ENCODE assay signal across 15 cellular contexts in the genomic region with DNA sequence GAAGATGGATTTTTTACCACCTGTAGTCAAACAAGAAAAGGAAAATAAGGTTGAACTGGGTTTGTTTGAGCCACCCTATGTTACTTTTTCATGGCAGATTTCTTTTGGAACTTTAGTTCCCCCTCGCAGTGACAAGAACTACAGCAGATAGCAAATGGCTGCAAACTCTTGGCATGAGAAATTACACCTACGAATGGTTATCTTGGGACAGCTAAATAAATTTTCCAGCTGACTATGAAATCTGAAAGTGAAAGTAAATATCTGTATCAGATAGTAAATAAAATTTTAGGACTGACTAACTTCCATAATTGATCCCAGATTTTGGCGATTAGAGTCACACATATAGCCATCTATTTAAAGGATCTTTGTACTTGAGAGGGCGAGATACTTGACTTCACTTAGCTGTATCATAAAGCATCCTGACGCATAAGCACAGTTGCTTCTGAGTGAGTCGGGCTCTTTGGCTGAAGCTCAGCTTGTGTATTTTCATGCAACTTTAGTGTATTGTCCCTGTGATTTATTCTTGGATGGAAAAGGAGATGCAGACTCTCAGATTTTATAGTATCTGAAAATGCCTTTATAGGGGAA.
A peak's percentile ranks its signal among the peaks of the same experiment; 100 is the strongest.
DNase-seq lines count a peak whose midpoint lies in the region; ATAC-seq and TF ChIP-seq lines count a peak whose summit lies in the region.
"Had no signal": no experiment of that assay in that cellular context is flagged by ENCODE, and none has a peak within 500 bp of the region (broad histone marks: within the 10 kb centered on the region; RNA-seq: fewer than 3 reads in every experiment).

No MANE protein-coding gene starts in this region.

- 0 out of 2 replicates have a peak overlapping the region, but pooled peaks have one; percentile 12 for H3K9ac ChIP-seq in GM23248
- H3K9ac ChIP-seq: parathyroid adenoma had no signal

- DNase-seq in GM23248: peak; percentile 74
- DNase-seq in right cardiac atrium: no peak
- DNase-seq in suprapubic skin (ENCODE audit: low spot score in 2 of 2): no peak
- no peak for DNase-seq in chondrocyte (ENCODE audit: low spot score)
- no peak for DNase-seq in activated naive CD4-positive, alpha-beta T cell treated with anti-CD3 and anti-CD28 coated beads, Interleukin-2, amount 10 ng/mL, durations not matched to agents 7 days and 5 days
- DNase-seq: activated gamma-delta T cell treated with Interleukin-2 at 50 U/mL for 16 hours; colonic mucosa; DMS 273 treated with DMSO at 0.1 percent for 48 hours; NCI-H1436 treated with DMSO at 0.1 percent for 48 hours; stimulated activated CD4-positive, alpha-beta T cell treated with anti-CD3 and anti-CD28 coated beads, Interleukin-2, amount 100 ng/mL, for 48 hours; stimulated activated naive CD4-positive, alpha-beta T cell had no signal

- H3K27ac ChIP-seq in GM23248 (no peak overlapping the region), right cardiac atrium (ENCODE audit: low read length) (no peak overlapping the region), suprapubic skin (no peak overlapping the region)
- H3K27ac ChIP-seq: colonic mucosa, parathyroid adenoma had no signal

- intact Hi-C loops in right cardiac atrium (cut with DNase I): no loop called here

- H3K9me2 ChIP-seq in GM23248 (ENCODE audit: insufficient read depth): no peaks in the 10 kb centered on the region

- H3K4me2 ChIP-seq in GM23248 (ENCODE audit: unreplicated experiment): peak overlapping the region; percentile 57

- peaks cover 16% of the 10 kb centered on the region for H3K9me3 Mint-ChIP-seq in chondrocyte (ENCODE audit: low read depth)
- peaks cover 5% of the 10 kb centered on the region for H3K9me3 Mint-ChIP-seq in activated naive CD4-positive, alpha-beta T cell treated with anti-CD3 and anti-CD28 coated beads, Interleukin-2, amount 10 ng/mL, durations not matched to agents 7 days and 5 days

- H2AFZ ChIP-seq in GM23248: peak overlapping the region; percentile 34
- H2AFZ ChIP-seq: parathyroid adenoma had no signal

- H3K36me3 ChIP-seq in GM23248 (ENCODE audit: low read depth) (no peaks in the 10 kb centered on the region), suprapubic skin (no peaks in the 10 kb centered on the region)
- H3K36me3 ChIP-seq: colonic mucosa had no signal

- H3K4me3 Mint-ChIP-seq in chondrocyte (ENCODE audit: unreplicated experiment): no peak overlapping the region
- H3K4me3 Mint-ChIP-seq in activated naive CD4-positive, alpha-beta T cell treated with anti-CD3 and anti-CD28 coated beads, Interleukin-2, amount 10 ng/mL, durations not matched to agents 7 days and 5 days: no peak overlapping the region

- H3K4me1 ChIP-seq in GM23248 (ENCODE audit: insufficient read depth) (peaks cover 35% of the 10 kb centered on the region), right cardiac atrium (ENCODE audit: control insufficient read depth, insufficient read depth, low read length) (peaks cover 8% of the 10 kb centered on the region), suprapubic skin (peaks cover 5% of the 10 kb centered on the region)
- H3K4me1 ChIP-seq: colonic mucosa, parathyroid adenoma had no signal

- TF ChIP-seq POLR2A in suprapubic skin (IDR thresholded peaks at IDR 0.05): no peak

- H3K27ac Mint-ChIP-seq in chondrocyte (ENCODE audit: unreplicated experiment): no peak overlapping the region
- H3K27ac Mint-ChIP-seq in activated naive CD4-positive, alpha-beta T cell treated with anti-CD3 and anti-CD28 coated beads, Interleukin-2, amount 10 ng/mL, durations not matched to agents 7 days and 5 days: no peak overlapping the region

- no peaks in the 10 kb centered on the region for H3K9me3 ChIP-seq in GM23248 (ENCODE audit: low read depth)
- no peaks in the 10 kb centered on the region for H3K9me3 ChIP-seq in right cardiac atrium (ENCODE audit: control insufficient read depth, low read length)
- peaks cover 4% of the 10 kb centered on the region for H3K9me3 ChIP-seq in suprapubic skin
- H3K9me3 ChIP-seq: colonic mucosa had no signal

- H4K20me1 ChIP-seq in GM23248 (ENCODE audit: insufficient read depth): no peaks in the 10 kb centered on the region

- no peaks in the 10 kb centered on the region for H3K27me3 Mint-ChIP-seq in chondrocyte (ENCODE audit: low read depth)
- no peaks in the 10 kb centered on the region for H3K27me3 Mint-ChIP-seq in activated naive CD4-positive, alpha-beta T cell treated with anti-CD3 and anti-CD28 coated beads, Interleukin-2, amount 10 ng/mL, durations not matched to agents 7 days and 5 days

- peaks cover 5% of the 10 kb centered on the region for H3K36me3 Mint-ChIP-seq in chondrocyte (ENCODE audit: low read depth)
- no peaks in the 10 kb centered on the region for H3K36me3 Mint-ChIP-seq in activated naive CD4-positive, alpha-beta T cell treated with anti-CD3 and anti-CD28 coated beads, Interleukin-2, amount 10 ng/mL, durations not matched to agents 7 days and 5 days

- 11 to 16% methylated on average over 6 of the region's 6 CpGs for WGBS in GM23248 (ENCODE audit: low coverage in 1 of 2, low lambda C conversion rate in 2 of 2, missing lambda C conversion rate in 2 of 2), 2 experiments
- WGBS in right cardiac atrium: 27% methylated on average over 6 of the region's 6 CpGs
- 50% methylated on average over 6 of the region's 6 CpGs for WGBS in suprapubic skin

- H3K79me2 ChIP-seq in GM23248 (ENCODE audit: insufficient read depth): no peaks in the 10 kb centered on the region
- H3K79me2 ChIP-seq: parathyroid adenoma had no signal

- CTCF ChIA-PET in activated naive CD4-positive, alpha-beta T cell treated with anti-CD3 and anti-CD28 coated beads, Interleukin-2, amount 10 ng/mL, durations not matched to agents 7 days and 5 days (lab: Charles Lee): no interaction called here

- peaks cover 18% of the 10 kb centered on the region for H3K4me1 Mint-ChIP-seq in chondrocyte (ENCODE audit: low read depth)
- no peaks in the 10 kb centered on the region for H3K4me1 Mint-ChIP-seq in activated naive CD4-positive, alpha-beta T cell treated with anti-CD3 and anti-CD28 coated beads, Interleukin-2, amount 10 ng/mL, durations not matched to agents 7 days and 5 days

- H3K4me3 ChIP-seq in GM23248 (peak overlapping the region; percentile 42), right cardiac atrium (ENCODE audit: low read length) (peak overlapping the region; percentile 40), suprapubic skin (peak overlapping the region; percentile 17)
- H3K4me3 ChIP-seq: colonic mucosa, lung had no signal

- in situ Hi-C loops in GM23248 (cut with MboI): no loop called here

- no peak for TF ChIP-seq EP300 in suprapubic skin (IDR thresholded peaks at IDR 0.05)

- no peaks in the 10 kb centered on the region for H3K27me3 ChIP-seq in GM23248 (replicated peaks; ENCODE audit: insufficient read depth)
- H3K27me3 ChIP-seq in right cardiac atrium (ENCODE audit: control insufficient read depth, insufficient read depth): no peaks in the 10 kb centered on the region
- no peaks in the 10 kb centered on the region for H3K27me3 ChIP-seq in suprapubic skin
- H3K27me3 ChIP-seq: colonic mucosa had no signal

- peak; percentile 77 for ATAC-seq in SK-N-SH treated with all-trans-retinoic acid at 6 μM for 48 hours
- ATAC-seq in right cardiac atrium: no peak
- ATAC-seq in GM18519 (IDR thresholded peaks at IDR 0.05; ENCODE audit: low FRiP score, unreplicated experiment): no peak

- H3F3A ChIP-seq in GM23248 (ENCODE audit: insufficient read depth): peaks cover 20% of the 10 kb centered on the region; the same call in 1 of the 2 replicates

- no peak for TF ChIP-seq CTCF in suprapubic skin (IDR thresholded peaks at IDR 0.05)
- no peak for TF ChIP-seq CTCF in chondrocyte (IDR thresholded peaks at IDR 0.05)

TF ChIP-seq in SK-N-SH treated with all-trans-retinoic acid at 6 μM for 48 hours, 23 proteins besides CTCF, POLR2A, EP300 and RAD21 (continues in another document):
- TF ChIP-seq BACH2 (CRISPR knock-in tag; IDR thresholded peaks at IDR 0.05; ENCODE audit: borderline replicate concordance) (no peak), ZNF70 (CRISPR knock-in tag; IDR thresholded peaks at IDR 0.05) (no peak), TOX (CRISPR knock-in tag; IDR thresholded peaks at IDR 0.05; ENCODE audit: borderline replicate concordance) (no peak), ZFP30 (CRISPR knock-in tag; IDR thresholded peaks at IDR 0.05) (no peak), ARNTL (CRISPR knock-in tag; IDR thresholded peaks at IDR 0.05; ENCODE audit: borderline replicate concordance, low read depth) (no peak), ZNF565 (CRISPR knock-in tag; conservative IDR thresholded peaks at IDR 0.05; ENCODE audit: low read depth) (no peak), PPARA (CRISPR knock-in tag; IDR thresholded peaks at IDR 0.05; ENCODE audit: borderline replicate concordance) (no peak), TCF4 (CRISPR knock-in tag; IDR thresholded peaks at IDR 0.05; ENCODE audit: borderline replicate concordance) (no peak), SNAI2 (CRISPR knock-in tag; IDR thresholded peaks at IDR 0.05) (no peak)
- TF ChIP-seq, protein P1, sequence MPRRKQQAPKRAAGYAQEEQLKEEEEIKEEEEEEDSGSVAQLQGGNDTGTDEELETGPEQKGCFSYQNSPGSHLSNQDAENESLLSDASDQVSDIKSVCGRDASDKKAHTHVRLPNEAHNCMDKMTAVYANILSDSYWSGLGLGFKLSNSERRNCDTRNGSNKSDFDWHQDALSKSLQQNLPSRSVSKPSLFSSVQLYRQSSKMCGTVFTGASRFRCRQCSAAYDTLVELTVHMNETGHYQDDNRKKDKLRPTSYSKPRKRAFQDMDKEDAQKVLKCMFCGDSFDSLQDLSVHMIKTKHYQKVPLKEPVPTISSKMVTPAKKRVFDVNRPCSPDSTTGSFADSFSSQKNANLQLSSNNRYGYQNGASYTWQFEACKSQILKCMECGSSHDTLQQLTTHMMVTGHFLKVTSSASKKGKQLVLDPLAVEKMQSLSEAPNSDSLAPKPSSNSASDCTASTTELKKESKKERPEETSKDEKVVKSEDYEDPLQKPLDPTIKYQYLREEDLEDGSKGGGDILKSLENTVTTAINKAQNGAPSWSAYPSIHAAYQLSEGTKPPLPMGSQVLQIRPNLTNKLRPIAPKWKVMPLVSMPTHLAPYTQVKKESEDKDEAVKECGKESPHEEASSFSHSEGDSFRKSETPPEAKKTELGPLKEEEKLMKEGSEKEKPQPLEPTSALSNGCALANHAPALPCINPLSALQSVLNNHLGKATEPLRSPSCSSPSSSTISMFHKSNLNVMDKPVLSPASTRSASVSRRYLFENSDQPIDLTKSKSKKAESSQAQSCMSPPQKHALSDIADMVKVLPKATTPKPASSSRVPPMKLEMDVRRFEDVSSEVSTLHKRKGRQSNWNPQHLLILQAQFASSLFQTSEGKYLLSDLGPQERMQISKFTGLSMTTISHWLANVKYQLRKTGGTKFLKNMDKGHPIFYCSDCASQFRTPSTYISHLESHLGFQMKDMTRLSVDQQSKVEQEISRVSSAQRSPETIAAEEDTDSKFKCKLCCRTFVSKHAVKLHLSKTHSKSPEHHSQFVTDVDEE (CRISPR knock-in tag; IDR thresholded peaks at IDR 0.05): no peak
